Comparison of ENCODE assay signal across 20 cellular contexts in genomic region chr5:17819786-17820185, GRCh38.
DNase-seq lines count a peak whose midpoint lies in the region; ATAC-seq and TF ChIP-seq lines count a peak whose summit lies in the region.
"Had no signal": no experiment of that assay in that cellular context is flagged by ENCODE, and none has a peak within 500 bp of the region (broad histone marks: within the 10 kb centered on the region; RNA-seq: fewer than 3 reads in every experiment).

No MANE protein-coding gene starts in this region.

- no peaks in the 10 kb centered on the region for H3F3A ChIP-seq in PC-9 (ENCODE audit: insufficient read depth, low read depth)

- H3K79me2 ChIP-seq in PC-9 (ENCODE audit: low read depth) (no peaks in the 10 kb centered on the region), osteoblast (ENCODE audit: insufficient read depth, low read length) (no peaks in the 10 kb centered on the region)

- no peak overlapping the region for H3K4me3 Mint-ChIP-seq in chondrocyte (ENCODE audit: unreplicated experiment)
- H3K4me3 Mint-ChIP-seq: CD8-positive, alpha-beta memory T cell had no signal

- 0 out of 2 replicates have a peak overlapping the region, but pooled peaks have one; percentile 10 for H3K4me2 ChIP-seq in PC-9
- H3K4me2 ChIP-seq in osteoblast (ENCODE audit: insufficient read depth, low read length): no peak overlapping the region
- H3K4me2 ChIP-seq: BLaER1 treated with 17β-estradiol and CSF1 and Interleukin-3, amounts not matched to agents 10 nM and 100 nM; KMS-11 had no signal

- TF ChIP-seq CTCF in PC-9 (conservative IDR thresholded peaks at IDR 0.05) (no peak), chondrocyte (IDR thresholded peaks at IDR 0.05) (no peak), osteoblast (IDR thresholded peaks at IDR 0.05; ENCODE audit: extremely low read depth, low read depth, low read length) (no peak), Peyer's patch (IDR thresholded peaks at IDR 0.05) (no peak)

- ATAC-seq in HG03439 (IDR thresholded peaks at IDR 0.05; ENCODE audit: unreplicated experiment): no peak
- ATAC-seq: HCT116, HepG2, Panc1, Right ventricle myocardium inferior had no signal

- POLR2A ChIA-PET in PC-9 (lab: Charles Lee; ENCODE audit: unreplicated experiment): no interaction called here

- no peak for TF ChIP-seq POLR2A in Peyer's patch (IDR thresholded peaks at IDR 0.05)

- no peaks in the 10 kb centered on the region for H3K36me3 ChIP-seq in PC-9 (ENCODE audit: low read depth)
- H3K36me3 ChIP-seq in osteoblast (ENCODE audit: insufficient read depth, low read length): no peaks in the 10 kb centered on the region
- H3K36me3 ChIP-seq in Peyer's patch: no peaks in the 10 kb centered on the region
- H3K36me3 ChIP-seq: BLaER1 treated with 17β-estradiol and CSF1 and Interleukin-3, amounts not matched to agents 10 nM and 100 nM had no signal

- no peaks in the 10 kb centered on the region for H3K9me2 ChIP-seq in PC-9 (ENCODE audit: insufficient read depth)

- no TSS peak for BruUV-seq in PC-9 (replicated peaks; lab: Mats Ljungman, UMichigan)

- H3K4me3 ChIP-seq in PC-9 (no peak overlapping the region), osteoblast (ENCODE audit: insufficient read depth, low read length) (no peak overlapping the region), Peyer's patch (no peak overlapping the region)
- H3K4me3 ChIP-seq: BLaER1 treated with 17β-estradiol and CSF1 and Interleukin-3, amounts not matched to agents 10 nM and 100 nM had no signal

- no peaks in the 10 kb centered on the region for H3K4me1 ChIP-seq in PC-9 (replicated peaks; ENCODE audit: insufficient read depth)
- no peaks in the 10 kb centered on the region for H3K4me1 ChIP-seq in osteoblast (ENCODE audit: insufficient read depth, low read length)
- no peaks in the 10 kb centered on the region for H3K4me1 ChIP-seq in Peyer's patch
- H3K4me1 ChIP-seq: BLaER1 treated with 17β-estradiol and CSF1 and Interleukin-3, amounts not matched to agents 10 nM and 100 nM had no signal

- no peaks in the 10 kb centered on the region for H3K9me3 Mint-ChIP-seq in chondrocyte (ENCODE audit: low read depth)

- intact Hi-C loops in PC-9 (cut with micrococcal nuclease; ENCODE audit: unreplicated experiment): no loop called here

- H4K20me1 ChIP-seq in PC-9 (ENCODE audit: insufficient read depth) (no peaks in the 10 kb centered on the region), osteoblast (ENCODE audit: insufficient read depth, low read length) (no peaks in the 10 kb centered on the region)
- H4K20me1 ChIP-seq: BLaER1 treated with 17β-estradiol and CSF1 and Interleukin-3, amounts not matched to agents 10 nM and 100 nM had no signal

- no peaks in the 10 kb centered on the region for H3K36me3 Mint-ChIP-seq in chondrocyte (ENCODE audit: low read depth)
- H3K36me3 Mint-ChIP-seq: CD8-positive, alpha-beta memory T cell had no signal

- DNase-seq in Daoy (ENCODE audit: low read depth): peak; percentile 15
- no peak for DNase-seq in PC-9
- no peak for DNase-seq in chondrocyte (ENCODE audit: low spot score)
- no peak for DNase-seq in osteoblast (ENCODE audit: insufficient read length, low spot score, missing footprints)
- no peak for DNase-seq in Peyer's patch
- no peak for DNase-seq in activated CD4-positive, alpha-beta T cell treated with anti-CD3 and anti-CD28 coated beads, Interleukin-2, amount 50 U/mL, for 48 hours
- DNase-seq: CD8-positive, alpha-beta memory T cell; DMS53; GOT3; NCI-H1436; NCI-H1930; NCI-H345; NCI-H526 had no signal

- H3K27ac Mint-ChIP-seq in chondrocyte (ENCODE audit: unreplicated experiment): peak overlapping the region; percentile 65
- H3K27ac Mint-ChIP-seq: CD8-positive, alpha-beta memory T cell had no signal

- CTCF ChIA-PET in PC-9 (lab: Charles Lee): no interaction called here

- H3K27me3 ChIP-seq in PC-9 (ENCODE audit: insufficient read depth, low read depth) (no peaks in the 10 kb centered on the region), osteoblast (ENCODE audit: insufficient read depth, low read length) (no peaks in the 10 kb centered on the region), Peyer's patch (no peaks in the 10 kb centered on the region)
- H3K27me3 ChIP-seq: BLaER1 treated with 17β-estradiol and CSF1 and Interleukin-3, amounts not matched to agents 10 nM and 100 nM had no signal

- H2AFZ ChIP-seq in PC-9 (0 out of 2 replicates have a peak overlapping the region, but pooled peaks have one; percentile 9), osteoblast (ENCODE audit: low read length) (no peak overlapping the region)

- no peaks in the 10 kb centered on the region for H3K27me3 Mint-ChIP-seq in chondrocyte (ENCODE audit: low read depth)
- H3K27me3 Mint-ChIP-seq: CD8-positive, alpha-beta memory T cell had no signal

- H3K27ac ChIP-seq in PC-9 (no peak overlapping the region), osteoblast (ENCODE audit: low read depth, low read length) (peak overlapping the region; percentile 37), Peyer's patch (no peak overlapping the region)
- H3K27ac ChIP-seq: BLaER1 treated with 17β-estradiol and CSF1 and Interleukin-3, amounts not matched to agents 10 nM and 100 nM; KMS-11 had no signal

- H3K9me3 ChIP-seq in PC-9 (ENCODE audit: insufficient read depth, low read depth) (no peaks in the 10 kb centered on the region), osteoblast (ENCODE audit: low read depth, low read length) (no peaks in the 10 kb centered on the region), Peyer's patch (no peaks in the 10 kb centered on the region)
- H3K9me3 ChIP-seq: BLaER1 treated with 17β-estradiol and CSF1 and Interleukin-3, amounts not matched to agents 10 nM and 100 nM had no signal

- H3K4me1 Mint-ChIP-seq in chondrocyte (ENCODE audit: low read depth): peaks cover 56% of the 10 kb centered on the region
- H3K4me1 Mint-ChIP-seq: CD8-positive, alpha-beta memory T cell had no signal
